1 cellular context compared by ENCODE assay signal in genomic region chr2:30341500-30342267, GRCh38.
TF ChIP-seq lines count a peak whose summit lies in the region.

No MANE protein-coding gene starts in this region.

TF ChIP-seq in GM12878, 131 proteins besides CTCF, POLR2A, EP300 and RAD21 (continued from another document):
- no peak for TF ChIP-seq ZBED1 (IDR thresholded peaks at IDR 0.05; ENCODE audit: borderline replicate concordance)
- TF ChIP-seq EGR1 (IDR thresholded peaks at IDR 0.05; ENCODE audit: borderline replicate concordance in 1 of 2, low read depth in 2 of 2, low read length in 2 of 2): no peak
- no peak for TF ChIP-seq NFXL1 (IDR thresholded peaks at IDR 0.05; ENCODE audit: borderline replicate concordance)
- TF ChIP-seq, protein P1, sequence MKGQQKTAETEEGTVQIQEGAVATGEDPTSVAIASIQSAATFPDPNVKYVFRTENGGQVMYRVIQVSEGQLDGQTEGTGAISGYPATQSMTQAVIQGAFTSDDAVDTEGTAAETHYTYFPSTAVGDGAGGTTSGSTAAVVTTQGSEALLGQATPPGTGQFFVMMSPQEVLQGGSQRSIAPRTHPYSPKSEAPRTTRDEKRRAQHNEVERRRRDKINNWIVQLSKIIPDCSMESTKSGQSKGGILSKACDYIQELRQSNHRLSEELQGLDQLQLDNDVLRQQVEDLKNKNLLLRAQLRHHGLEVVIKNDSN (IDR thresholded peaks at IDR 0.05; ENCODE audit: borderline replicate concordance, extremely low read length, insufficient read depth, low read depth, low read length): no peak
- TF ChIP-seq, protein P2, sequence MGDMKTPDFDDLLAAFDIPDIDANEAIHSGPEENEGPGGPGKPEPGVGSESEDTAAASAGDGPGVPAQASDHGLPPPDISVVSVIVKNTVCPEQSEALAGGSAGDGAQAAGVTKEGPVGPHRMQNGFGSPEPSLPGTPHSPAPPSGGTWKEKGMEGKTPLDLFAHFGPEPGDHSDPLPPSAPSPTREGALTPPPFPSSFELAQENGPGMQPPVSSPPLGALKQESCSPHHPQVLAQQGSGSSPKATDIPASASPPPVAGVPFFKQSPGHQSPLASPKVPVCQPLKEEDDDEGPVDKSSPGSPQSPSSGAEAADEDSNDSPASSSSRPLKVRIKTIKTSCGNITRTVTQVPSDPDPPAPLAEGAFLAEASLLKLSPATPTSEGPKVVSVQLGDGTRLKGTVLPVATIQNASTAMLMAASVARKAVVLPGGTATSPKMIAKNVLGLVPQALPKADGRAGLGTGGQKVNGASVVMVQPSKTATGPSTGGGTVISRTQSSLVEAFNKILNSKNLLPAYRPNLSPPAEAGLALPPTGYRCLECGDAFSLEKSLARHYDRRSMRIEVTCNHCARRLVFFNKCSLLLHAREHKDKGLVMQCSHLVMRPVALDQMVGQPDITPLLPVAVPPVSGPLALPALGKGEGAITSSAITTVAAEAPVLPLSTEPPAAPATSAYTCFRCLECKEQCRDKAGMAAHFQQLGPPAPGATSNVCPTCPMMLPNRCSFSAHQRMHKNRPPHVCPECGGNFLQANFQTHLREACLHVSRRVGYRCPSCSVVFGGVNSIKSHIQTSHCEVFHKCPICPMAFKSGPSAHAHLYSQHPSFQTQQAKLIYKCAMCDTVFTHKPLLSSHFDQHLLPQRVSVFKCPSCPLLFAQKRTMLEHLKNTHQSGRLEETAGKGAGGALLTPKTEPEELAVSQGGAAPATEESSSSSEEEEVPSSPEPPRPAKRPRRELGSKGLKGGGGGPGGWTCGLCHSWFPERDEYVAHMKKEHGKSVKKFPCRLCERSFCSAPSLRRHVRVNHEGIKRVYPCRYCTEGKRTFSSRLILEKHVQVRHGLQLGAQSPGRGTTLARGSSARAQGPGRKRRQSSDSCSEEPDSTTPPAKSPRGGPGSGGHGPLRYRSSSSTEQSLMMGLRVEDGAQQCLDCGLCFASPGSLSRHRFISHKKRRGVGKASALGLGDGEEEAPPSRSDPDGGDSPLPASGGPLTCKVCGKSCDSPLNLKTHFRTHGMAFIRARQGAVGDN (IDR thresholded peaks at IDR 0.05): 0 out of 2 replicates have a peak, but pooled peaks have one; percentile 29
- no peak for TF ChIP-seq ETV6 (conservative IDR thresholded peaks at IDR 0.05 in 1 of 2, IDR thresholded peaks at IDR 0.05 in 1 of 2; ENCODE audit: borderline replicate concordance in 1 of 2, low read depth in 1 of 2)
- peak; percentile 12 for TF ChIP-seq MEF2B (IDR thresholded peaks at IDR 0.05; ENCODE audit: partially characterized antibody, poor library complexity, severe bottlenecking)
- TF ChIP-seq TAF1 (IDR thresholded peaks at IDR 0.05; ENCODE audit: borderline replicate concordance, low read depth, low read length): 0 out of 2 replicates have a peak, but pooled peaks have one; percentile 14
- TF ChIP-seq ZNF274 (IDR thresholded peaks at IDR 0.05; ENCODE audit: insufficient read depth, insufficient read length): no peak
- TF ChIP-seq RAD51 (IDR thresholded peaks at IDR 0.05): no peak
- TF ChIP-seq ATF3 (IDR thresholded peaks at IDR 0.05; ENCODE audit: borderline replicate concordance, extremely low read depth, low read depth, low read length): no peak
- TF ChIP-seq IRF4 (IDR thresholded peaks at IDR 0.05; ENCODE audit: low read depth, low read length): no peak
- no peak for TF ChIP-seq MXI1 (IDR thresholded peaks at IDR 0.05; ENCODE audit: low read depth, low read length)
- no peak for TF ChIP-seq PRDM15 (CRISPR knock-in tag; IDR thresholded peaks at IDR 0.05)
